In genomic region chr6:10595731-10596664, GRCh38 we compare ENCODE assay signal across 12 cellular contexts.
DNase-seq lines count a peak whose midpoint lies in the region; ATAC-seq and TF ChIP-seq lines count a peak whose summit lies in the region.
"Had no signal": no experiment of that assay in that cellular context is flagged by ENCODE, and none has a peak within 500 bp of the region (broad histone marks: within the 10 kb centered on the region; RNA-seq: fewer than 3 reads in every experiment).

No MANE protein-coding gene starts in this region.

- H3K4me3 ChIP-seq in PC-3 (ENCODE audit: low read length), result no peak overlapping the region
- H3K4me3 ChIP-seq: transverse colon had no signal

- no peak overlapping the region for H3K9ac ChIP-seq in PC-3 (ENCODE audit: low read length)

- no peaks in the 10 kb centered on the region for H3K27me3 Mint-ChIP-seq in activated naive CD8-positive, alpha-beta T cell treated with anti-CD3 and anti-CD28 coated beads for 36 hours

- no peaks in the 10 kb centered on the region for H3K36me3 ChIP-seq in PC-3 (ENCODE audit: low read depth, low read length)
- H3K36me3 ChIP-seq: transverse colon had no signal

- H3K27ac Mint-ChIP-seq in activated naive CD8-positive, alpha-beta T cell treated with anti-CD3 and anti-CD28 coated beads for 36 hours, result no peak overlapping the region
- H3K27ac Mint-ChIP-seq: activated T-cell treated with anti-CD3 and anti-CD28 coated beads, Interleukin-2, amount 50 U/mL, for 72 hours had no signal

- no peaks in the 10 kb centered on the region for H3K9me2 ChIP-seq in PC-3 (replicated peaks; ENCODE audit: low read length)

- no peaks in the 10 kb centered on the region for H3K27me3 ChIP-seq in PC-3 (ENCODE audit: low read length)
- H3K27me3 ChIP-seq: transverse colon had no signal

- ATAC-seq in GM18861 (IDR thresholded peaks at IDR 0.05; ENCODE audit: unreplicated experiment), result peak; percentile 64
- ATAC-seq in HG03175 (IDR thresholded peaks at IDR 0.05; ENCODE audit: unreplicated experiment), result peak; percentile 53
- peak; percentile 94 for ATAC-seq in PC-3
- ATAC-seq: activated T-cell treated with anti-CD3 and anti-CD28 coated beads, Interleukin-2, amount 50 U/mL, for 72 hours had no signal

- H3K36me3 Mint-ChIP-seq in activated naive CD8-positive, alpha-beta T cell treated with anti-CD3 and anti-CD28 coated beads for 36 hours, result peaks cover under 1% of the 10 kb centered on the region

- no TSS peak for BruUV-seq in PC-3 (replicated peaks; lab: Mats Ljungman, UMichigan)

- H3F3A ChIP-seq in PC-3 (ENCODE audit: low read length, unreplicated experiment), result no peaks in the 10 kb centered on the region

- no peaks in the 10 kb centered on the region for H3K79me2 ChIP-seq in PC-3 (ENCODE audit: low read length)

- H3K9me3 Mint-ChIP-seq in activated naive CD8-positive, alpha-beta T cell treated with anti-CD3 and anti-CD28 coated beads for 36 hours, result no peaks in the 10 kb centered on the region
- H3K9me3 Mint-ChIP-seq: activated T-cell treated with anti-CD3 and anti-CD28 coated beads, Interleukin-2, amount 50 U/mL, for 72 hours had no signal

- H3K4me1 Mint-ChIP-seq in activated naive CD8-positive, alpha-beta T cell treated with anti-CD3 and anti-CD28 coated beads for 36 hours, result peaks cover 5% of the 10 kb centered on the region

- H4K20me1 ChIP-seq in PC-3 (ENCODE audit: low read length), result no peaks in the 10 kb centered on the region

- peak overlapping the region; percentile 8; the same call in 1 of the 2 replicates for H3K27ac ChIP-seq in PC-3 (ENCODE audit: low read length)
- H3K27ac ChIP-seq: transverse colon had no signal

- no peak overlapping the region for H3K4me3 Mint-ChIP-seq in activated naive CD8-positive, alpha-beta T cell treated with anti-CD3 and anti-CD28 coated beads for 36 hours
- H3K4me3 Mint-ChIP-seq: activated T-cell treated with anti-CD3 and anti-CD28 coated beads, Interleukin-2, amount 50 U/mL, for 72 hours had no signal

- no peak for TF ChIP-seq CTCF in PC-3 (conservative IDR thresholded peaks at IDR 0.05; ENCODE audit: low read depth, low read length)
- TF ChIP-seq CTCF in GM20000 (IDR thresholded peaks at IDR 0.05; ENCODE audit: extremely low read depth, missing control alignments), result no peak

- H3K9me3 ChIP-seq in PC-3 (ENCODE audit: low read length), result no peaks in the 10 kb centered on the region
- H3K9me3 ChIP-seq: transverse colon had no signal

- H3K4me1 ChIP-seq in PC-3 (ENCODE audit: insufficient read depth, low read length), result peaks cover 7% of the 10 kb centered on the region; the same call in 1 of the 2 replicates

- H3K4me2 ChIP-seq in PC-3 (ENCODE audit: low read length), result peak overlapping the region; percentile 39

- 0 out of 2 replicates have a peak overlapping the region, but pooled peaks have one; percentile 14 for H2AFZ ChIP-seq in PC-3 (ENCODE audit: low read length)

- intact Hi-C loops in PC-3 (cut with micrococcal nuclease), result loop anchor here (5.0 kb wide), 1 partner anchor 69 kb away; no protein-coding TSS in a partner anchor

- CTCF ChIA-PET in PC-3 (lab: Charles Lee), result no interaction called here

- POLR2A ChIA-PET in PC-3 (lab: Charles Lee; ENCODE audit: unreplicated experiment), result interaction anchor here (0.6 to 1.0 kb wide), 3 partner anchors 99 to 155 kb away, joined by 8 to 10 read pairs (median 9); partner anchors contain the start of genes C6orf52, PAK1IP1 and TMEM14B

- DNase-seq in PC-3 (peak; percentile 72), islet precursor cell (peak; percentile 77), GM20000 (ENCODE audit: low spot score) (no peak), GM19238 (ENCODE audit: insufficient read length, low spot score) (no peak)
- no peak for DNase-seq in NK-92 treated with Interleukin-12 subunit alpha and Interleukin-12 subunit beta, amount 100 ng/mL, for 24 hours (lab: John Stamatoyannopoulos, UW)
- no peak for DNase-seq in activated naive CD8-positive, alpha-beta T cell treated with anti-CD3 and anti-CD28 coated beads for 36 hours
- DNase-seq: activated T-cell treated with anti-CD3 and anti-CD28 coated beads, Interleukin-2, amount 50 U/mL, for 72 hours; NCI-H187; T-helper 1 cell; transverse colon had no signal

Comparison
In these comparisons a context has a peak if more than half of its experiments do, and no peak if none do; other contexts are left out.
1. DNase-seq: peak in PC-3 (single experiment) and islet precursor cell (single experiment); none in GM20000 (single experiment), NK-92 treated with Interleukin-12 subunit alpha and Interleukin-12 subunit beta, amount 100 ng/mL, for 24 hours (single experiment), GM19238 (single experiment) and activated naive CD8-positive, alpha-beta T cell treated with anti-CD3 and anti-CD28 coated beads for 36 hours (single experiment).
2. Peak in every context shown above with its lines, with median percentiles within 50 percentile points of each other: ATAC-seq.